In the genomic region with DNA sequence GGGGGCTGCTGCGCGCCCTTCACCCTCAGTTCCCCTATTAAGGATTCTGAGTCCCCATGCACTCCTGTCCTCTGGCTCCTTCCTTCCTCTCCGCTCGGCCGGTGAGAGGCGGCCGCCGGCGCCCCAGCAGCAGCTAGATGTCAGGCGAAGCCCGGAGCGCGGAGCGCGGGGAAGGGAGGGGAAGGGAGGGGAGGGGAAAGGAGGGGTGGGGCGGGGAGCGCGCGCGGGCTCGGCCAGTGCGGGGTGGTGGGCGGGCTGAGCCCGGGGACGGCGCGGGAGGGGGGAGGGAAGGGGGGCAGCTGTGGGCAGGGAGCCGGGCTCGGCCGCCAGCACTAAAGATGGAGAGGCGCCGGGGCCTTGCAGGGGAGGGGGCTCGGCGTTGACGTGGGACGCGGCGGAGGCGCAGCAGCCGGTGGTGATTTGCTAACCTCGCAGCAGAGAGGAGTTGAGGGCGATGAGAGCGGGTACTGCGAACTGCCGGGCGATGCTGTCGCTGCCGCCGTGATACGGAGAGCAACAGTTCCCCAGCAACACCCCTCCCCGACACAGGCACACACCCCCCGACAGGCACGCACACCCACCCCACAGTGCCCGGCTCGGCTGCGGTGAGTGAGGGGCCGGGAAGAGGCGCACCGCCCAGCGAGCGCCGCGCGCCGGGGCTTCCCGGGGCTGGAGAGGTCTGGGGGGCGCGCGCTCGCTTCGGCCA, we compare ENCODE assay signal across 8 cellular contexts. TPM values are rescaled to one million over a fixed set of nuclear protein-coding genes. Genes with fewer than 3 reads are reported as not detected.
DNase-seq lines count a peak whose midpoint lies in the region; ATAC-seq, FAIRE-seq and TF ChIP-seq lines count a peak whose summit lies in the region.

ZBTB16 (plus strand) TSS at position 434 of the 706 bp plus-strand sequence. CDS start 3,590 bp downstream, outside the sequence.

- no peaks in the 10 kb centered on the region for H3K9me3 ChIP-seq in BE2C
- no peaks in the 10 kb centered on the region for H3K9me3 ChIP-seq in keratinocyte (ENCODE audit: control insufficient read depth, low read depth, low read length)

- H3K4me3 ChIP-seq in BE2C (ENCODE audit: low read depth, low read length) = peak within 1 kb of the TSS; percentile 54
- peak within 1 kb of the TSS; percentile 40 to 64 (median 45) for H3K4me3 ChIP-seq in keratinocyte (ENCODE audit: control insufficient read depth in 2 of 3, extremely low read depth in 1 of 3, insufficient read depth in 2 of 3, low read depth in 1 of 3, low read length in 3 of 3)
- peak within 1 kb of the TSS; percentile 44 to 69 (median 57) for H3K4me3 ChIP-seq in skin epidermis

- H3K4me1 ChIP-seq in BE2C = no peaks in the 10 kb centered on the region
- H3K4me1 ChIP-seq in keratinocyte (ENCODE audit: control insufficient read depth, extremely low read depth, insufficient read depth, low read length) = peaks cover 6% of the 10 kb centered on the region

- POLR2A ChIA-PET in activated B cell treated with CpG ODN at 0.5 μM for 24 hours (lab: Charles Lee) = interaction anchor here (0.6 to 2.3 kb wide), 4 partner anchors 11 to 201 kb away, joined by 3 to 11 read pairs (median 5); no protein-coding TSS in a partner anchor

- H3K27me3 ChIP-seq in BE2C (peaks cover 87% of the 10 kb centered on the region), keratinocyte (ENCODE audit: control insufficient read depth, extremely low read depth, insufficient read depth, low read length) (peaks cover 65% of the 10 kb centered on the region)

- peak within 1 kb of the TSS; percentile 87 for H3K4me3 Mint-ChIP-seq in activated B cell treated with CpG ODN at 0.5 μM for 24 hours

- H3K79me2 ChIP-seq in keratinocyte (ENCODE audit: control insufficient read depth, insufficient read depth, low read length) = no peaks in the 10 kb centered on the region

- CTCF ChIA-PET in activated B cell treated with CpG ODN at 0.5 μM for 24 hours (lab: Charles Lee) = interaction anchor here (2.1 to 4.2 kb wide), 3 partner anchors 164 to 202 kb away, joined by 6 to 18 read pairs (median 6); no protein-coding TSS in a partner anchor

- H3K36me3 ChIP-seq in BE2C = no peaks in the 10 kb centered on the region
- H3K36me3 ChIP-seq in keratinocyte (ENCODE audit: control insufficient read depth in 2 of 2, extremely low read depth in 1 of 2, insufficient read depth in 2 of 2, low read length in 2 of 2) = no peaks in the 10 kb centered on the region

- FAIRE-seq in keratinocyte (lab: Jason Lieb, UNC) = no peak

- no peak within 1 kb of the TSS for H3K27ac ChIP-seq in keratinocyte (ENCODE audit: control insufficient read depth, insufficient read depth, low read length)
- H3K27ac ChIP-seq in skin epidermis = peak within 1 kb of the TSS in 19 of 21 experiments; percentile 16 to 94 (median 73)

- H4K20me1 ChIP-seq in keratinocyte (ENCODE audit: control insufficient read depth, extremely low read depth, insufficient read depth, low read length) = no peaks in the 10 kb centered on the region

- no peaks in the 10 kb centered on the region for H3K9me1 ChIP-seq in keratinocyte (ENCODE audit: control insufficient read depth, extremely low read depth, insufficient read depth, low read length)

- no peak within 1 kb of the TSS for H2AFZ ChIP-seq in keratinocyte (ENCODE audit: control insufficient read depth, low read length)

- H3K27ac Mint-ChIP-seq in activated B cell treated with CpG ODN at 0.5 μM for 24 hours = no peak within 1 kb of the TSS

- H3K4me2 ChIP-seq in keratinocyte (ENCODE audit: control insufficient read depth, extremely low read depth, insufficient read depth, low read depth, low read length) = peak within 1 kb of the TSS; percentile 70

- H3K36me3 Mint-ChIP-seq in activated B cell treated with CpG ODN at 0.5 μM for 24 hours (ENCODE audit: low read depth) = no peaks in the 10 kb centered on the region

- TF ChIP-seq CTCF in BE2C (IDR thresholded peaks at IDR 0.05; ENCODE audit: low read depth, low read length) = no peak
- TF ChIP-seq CTCF in activated B cell treated with CpG ODN at 0.5 μM for 24 hours (IDR thresholded peaks at IDR 0.05) = no peak
- peak in 1 of 3 experiments; percentile 7 for TF ChIP-seq CTCF in keratinocyte (optimal IDR thresholded peaks at IDR 0.05 in 1 of 3, IDR thresholded peaks at IDR 0.05 in 1 of 3, conservative IDR thresholded peaks at IDR 0.05 in 1 of 3; ENCODE audit: extremely low read depth in 1 of 3, insufficient read depth in 2 of 3, low read length in 3 of 3)

- dilution Hi-C loops in keratinocyte (cut with MboI; ENCODE audit: extremely low pct_ligation_motif_present, low sequenced_read_pairs) = no loop called here

- intact Hi-C loops in activated B cell treated with CpG ODN at 0.5 μM for 24 hours (cut with micrococcal nuclease) = loop anchor here (2.0 kb wide), 1 partner anchor 199 kb away; no protein-coding TSS in a partner anchor

- DNase-seq in BE2C (peak; percentile 32), MV-4-11 (lab: John Stamatoyannopoulos, UW) (peak; percentile 50), activated B cell treated with CpG ODN at 0.5 μM for 24 hours (no peak), cerebellar cortex (ENCODE audit: low spot score) (peak; percentile 78), keratinocyte (ENCODE audit: low read depth, low spot score) (no peak)

- no peaks in the 10 kb centered on the region for H3K9me3 Mint-ChIP-seq in activated B cell treated with CpG ODN at 0.5 μM for 24 hours

- H3K4me1 Mint-ChIP-seq in activated B cell treated with CpG ODN at 0.5 μM for 24 hours = peaks cover 16% of the 10 kb centered on the region

- H3K9ac ChIP-seq in keratinocyte (ENCODE audit: control insufficient read depth, extremely low read depth, insufficient read depth, low read length) = no peak within 1 kb of the TSS

- peaks cover 41% of the 10 kb centered on the region for H3K27me3 Mint-ChIP-seq in activated B cell treated with CpG ODN at 0.5 μM for 24 hours

- peak; percentile 40 for ATAC-seq in activated B cell treated with CpG ODN at 0.5 μM for 24 hours (ENCODE audit: low read depth)
- no peak for ATAC-seq in HG02884 (IDR thresholded peaks at IDR 0.05; ENCODE audit: unreplicated experiment)
- no peak for ATAC-seq in HG02642 (IDR thresholded peaks at IDR 0.05; ENCODE audit: poor library complexity, unreplicated experiment)

RNA-seq across cellular contexts. Expression of gene ZBTB16, which starts in this region (rescaled TPM):
- polyA plus RNA-seq in BE2C (2012; ENCODE audit: insufficient read depth, insufficient read length, low read depth) = not detected
- total RNA-seq in activated B cell treated with CpG ODN at 0.5 μM for 24 hours = 1.3 and 2.5 TPM in 2 replicates
- 0.18 to 0.39 TPM in 2 of 3 replicates, not detected in the other for polyA plus RNA-seq in keratinocyte
- 7.7 TPM for polyA plus RNA-seq in keratinocyte (2011; ENCODE audit: low read depth)
- 0.05 TPM in 1 of 2 replicates, not detected in the other for polyA plus RNA-seq in keratinocyte (2011; cell fraction: cytosol; rRNA removed)
- polyA plus RNA-seq in keratinocyte (2011; cell fraction: nucleus; rRNA removed) = 0.20 and 0.31 TPM in 2 replicates
- polyA plus RNA-seq in keratinocyte (2012; ENCODE audit: low replicate concordance) = 6.4 TPM in 1 of 2 replicates, not detected in the other
- 0.90 to 1.1 TPM in 2 of 3 replicates, not detected in the other for polyA minus RNA-seq in keratinocyte
- not detected for polyA minus RNA-seq in keratinocyte (2011; cell fraction: cytosol; rRNA and poly(A)+ RNA removed)
- 0.74 and 1.2 TPM in 2 replicates for polyA minus RNA-seq in keratinocyte (2011; cell fraction: nucleus; rRNA and poly(A)+ RNA removed)

Comparison
In these comparisons a context has a peak if more than half of its experiments do, and no peak if none do; other contexts are left out.
1. DNase-seq: peak in BE2C (single experiment), MV-4-11 (single experiment) and cerebellar cortex (single experiment); none in activated B cell treated with CpG ODN at 0.5 μM for 24 hours (single experiment) and keratinocyte (single experiment).
2. Peak in every context shown above with its lines, with median percentiles within 50 percentile points of each other: H3K4me3 ChIP-seq.